ENCODE assay signal across 19 cellular contexts in genomic region chr14:90755661-90756304, GRCh38.
DNase-seq lines count a peak whose midpoint lies in the region; ATAC-seq and TF ChIP-seq lines count a peak whose summit lies in the region.
"Had no signal": no experiment of that assay in that cellular context is flagged by ENCODE, and none has a peak within 500 bp of the region (broad histone marks: within the 10 kb centered on the region; RNA-seq: fewer than 3 reads in every experiment).

No MANE protein-coding gene starts in this region.

- H3K4me3 ChIP-seq in right atrium auricular region (no peak overlapping the region), right cardiac atrium (ENCODE audit: low read length) (no peak overlapping the region), esophagus squamous epithelium (no peak overlapping the region)
- H3K4me3 ChIP-seq: left lung, smooth muscle cell had no signal

- ATAC-seq in right cardiac atrium (no peak), HG03520 (IDR thresholded peaks at IDR 0.05; ENCODE audit: unreplicated experiment) (no peak)
- ATAC-seq: left lung; stimulated activated memory B cell treated with anti-CD40 and anti-IgM and Interleukin-4, amounts not matched to agents 10 μg/mL and 1 μg/mL and 100 μg/mL, for 72 hours had no signal

- H3K4me1 ChIP-seq in right atrium auricular region: peaks cover 0 to 29% of the 10 kb centered on the region in 2 donors
- peaks cover 4% of the 10 kb centered on the region for H3K4me1 ChIP-seq in right cardiac atrium (ENCODE audit: control insufficient read depth, insufficient read depth, low read length)
- H3K4me1 ChIP-seq in esophagus squamous epithelium: peaks cover 8 to 21% (median 13%) of the 10 kb centered on the region in 3 donors

- H3K9me3 ChIP-seq in right atrium auricular region (no peaks in the 10 kb centered on the region), right cardiac atrium (ENCODE audit: control insufficient read depth, low read length) (no peaks in the 10 kb centered on the region), esophagus squamous epithelium (no peaks in the 10 kb centered on the region)
- H3K9me3 ChIP-seq: left lung had no signal

- no peak for TF ChIP-seq CTCF in right atrium auricular region (IDR thresholded peaks at IDR 0.05)
- TF ChIP-seq CTCF in GM13976 (IDR thresholded peaks at IDR 0.05; ENCODE audit: borderline replicate concordance, control extremely low read depth, extremely low read depth, insufficient read depth, missing control alignments): no peak
- TF ChIP-seq CTCF in esophagus squamous epithelium (IDR thresholded peaks at IDR 0.05): no peak

- DNase-seq in right atrium auricular region (ENCODE audit: low spot score) (peak; percentile 48), right cardiac atrium (no peak), inferior parietal cortex (ENCODE audit: extremely low spot score) (peak; percentile 35), GM13976 (ENCODE audit: low spot score) (no peak), esophagus squamous epithelium (lab: John Stamatoyannopoulos, UW) (no peak)
- peak; percentile 25 to 28 for DNase-seq in activated T-cell treated with anti-CD3 and anti-CD28 coated beads, Interleukin-2, amount 50 U/mL, for 48 hours
- DNase-seq: activated effector memory CD4-positive, alpha-beta T cell treated with anti-CD3 and anti-CD28 coated beads, Interleukin-2, amount 50 U/mL, for 16 hours; caudate nucleus; CD4-positive, alpha-beta memory T cell; effector memory CD4-positive, alpha-beta T cell; foreskin melanocyte; H9; left lung; NCI-H1436 treated with DMSO at 0.1 percent for 48 hours; NCI-H226 had no signal

- intact Hi-C loops in right cardiac atrium (cut with DNase I) (loop anchor here in 2 of 4 donors (5.0 kb wide), 1 partner anchor 358 kb away; the partner anchor contains the start of gene CALM1 (in 2 of the 2)), esophagus squamous epithelium (cut with DNase I) (no loop called here)

- H3K27me3 ChIP-seq in right atrium auricular region (no peaks in the 10 kb centered on the region), right cardiac atrium (ENCODE audit: control insufficient read depth, insufficient read depth) (no peaks in the 10 kb centered on the region), esophagus squamous epithelium (no peaks in the 10 kb centered on the region)
- H3K27me3 ChIP-seq: left lung had no signal

- TF ChIP-seq POLR2A in esophagus squamous epithelium (IDR thresholded peaks at IDR 0.05): no peak

- H3K36me3 ChIP-seq in right atrium auricular region (no peaks in the 10 kb centered on the region), esophagus squamous epithelium (no peaks in the 10 kb centered on the region)
- H3K36me3 ChIP-seq: left lung had no signal

- H3K27ac ChIP-seq in right atrium auricular region: no peak overlapping the region
- H3K27ac ChIP-seq in right cardiac atrium (ENCODE audit: low read length): no peak overlapping the region
- peak overlapping the region; percentile 30 for H3K27ac ChIP-seq in temporal lobe (ENCODE audit: low read depth, low read length)
- H3K27ac ChIP-seq in esophagus squamous epithelium: no peak overlapping the region
- H3K27ac ChIP-seq: left lung had no signal

- WGBS in right cardiac atrium: 80% methylated on average over 4 of the region's 4 CpGs
- WGBS in esophagus squamous epithelium, 2 donors: 73 to 82% methylated on average over 4 of the region's 4 CpGs

- in situ Hi-C loops in GM13976 (cut with MboI; ENCODE audit: low sequenced_read_pairs, unreplicated experiment): no loop called here

Comparison
In these comparisons a context has a peak if more than half of its experiments do, and no peak if none do; other contexts are left out.
1. DNase-seq: peak in right atrium auricular region (single experiment), activated T-cell treated with anti-CD3 and anti-CD28 coated beads, Interleukin-2, amount 50 U/mL, for 48 hours (2 of 2) and inferior parietal cortex (single experiment); none in right cardiac atrium (0 of 3), GM13976 (single experiment) and esophagus squamous epithelium (single experiment).